9 cellular contexts compared by ENCODE assay signal in genomic region chr11:35945137-35945518, GRCh38. TPM values are rescaled to one million over a fixed set of nuclear protein-coding genes. Genes with fewer than 3 reads are reported as not detected.
A peak's percentile ranks its signal among the peaks of the same experiment; 100 is the strongest.
DNase-seq lines count a peak whose midpoint lies in the region; ATAC-seq, FAIRE-seq and TF ChIP-seq lines count a peak whose summit lies in the region.
"Had no signal": no experiment of that assay in that cellular context is flagged by ENCODE, and none has a peak within 500 bp of the region (broad histone marks: within the 10 kb centered on the region; RNA-seq: fewer than 3 reads in every experiment).

No MANE protein-coding gene starts in this region.

- ATAC-seq in PC-3 (no peak), HG03045 (IDR thresholded peaks at IDR 0.05; ENCODE audit: unreplicated experiment) (no peak), GM21786 (IDR thresholded peaks at IDR 0.05; ENCODE audit: unreplicated experiment) (no peak)

- no peak overlapping the region for H4K5ac ChIP-seq in H1 (ENCODE audit: insufficient read length, low read depth, low read length)

- H3K9ac ChIP-seq in PC-3 (ENCODE audit: low read length) (peak overlapping the region; percentile 76), H1 (replicated peaks in 1 of 4; ENCODE audit: extremely low read depth in 1 of 4, low read depth in 3 of 4, low read length in 3 of 4) (no peak overlapping the region), trophoblast cell (ENCODE audit: low read length) (no peak overlapping the region)

- H2AK5ac ChIP-seq in H1 (ENCODE audit: low read depth, low read length): no peak overlapping the region
- H2AK5ac ChIP-seq in trophoblast cell (ENCODE audit: low read length): no peak overlapping the region

- no peak overlapping the region for H3K27ac Mint-ChIP-seq in CD8-positive, alpha-beta memory T cell

- no peaks in the 10 kb centered on the region for H3K36me3 Mint-ChIP-seq in CD8-positive, alpha-beta memory T cell

- H4K8ac ChIP-seq in H1 (ENCODE audit: extremely low read depth, insufficient read depth, low read length): no peak overlapping the region
- no peak overlapping the region for H4K8ac ChIP-seq in trophoblast cell (ENCODE audit: low read depth, low read length)

- no peaks in the 10 kb centered on the region for H3K9me3 ChIP-seq in CD8-positive, alpha-beta memory T cell (ENCODE audit: low read length)
- no peaks in the 10 kb centered on the region for H3K9me3 ChIP-seq in PC-3 (ENCODE audit: low read length)
- H3K9me3 ChIP-seq in H1 (ENCODE audit: insufficient read depth in 2 of 2, low read depth in 1 of 2, low read length in 1 of 2): no peaks in the 10 kb centered on the region
- no peaks in the 10 kb centered on the region for H3K9me3 ChIP-seq in trophoblast cell (ENCODE audit: insufficient read depth, low read depth, low read length)
- H3K9me3 ChIP-seq: testis had no signal

- BruUV-seq in PC-3 (replicated peaks; lab: Mats Ljungman, UMichigan): no TSS peak

- TF ChIP-seq CTCF in PC-3 (conservative IDR thresholded peaks at IDR 0.05; ENCODE audit: low read depth, low read length) (no peak), H1 (IDR thresholded peaks at IDR 0.05; ENCODE audit: control extremely low read depth in 1 of 3, insufficient read depth in 1 of 3, low read depth in 1 of 3, low read length in 3 of 3) (no peak)

- H3K4me2 ChIP-seq in PC-3 (ENCODE audit: low read length) (peak overlapping the region; percentile 100), H1 (ENCODE audit: insufficient read depth in 1 of 2, low read depth in 2 of 2, low read length in 2 of 2) (peak overlapping the region; percentile 75 to 98), trophoblast cell (ENCODE audit: low read length) (peak overlapping the region; percentile 73)

- TF ChIP-seq POLR2A in H1 (IDR thresholded peaks at IDR 0.05; ENCODE audit: control extremely low read depth in 1 of 2, low read depth in 2 of 2, low read length in 2 of 2): no peak

- H4K91ac ChIP-seq in H1 (replicated peaks; ENCODE audit: insufficient read length, low read length) (no peak overlapping the region), trophoblast cell (ENCODE audit: low read depth, low read length) (no peak overlapping the region)

- peaks cover 23% of the 10 kb centered on the region for H3K79me1 ChIP-seq in H1 (ENCODE audit: low read depth, low read length)
- peaks cover 8% of the 10 kb centered on the region for H3K79me1 ChIP-seq in trophoblast cell (ENCODE audit: low read length)

- H3K79me2 ChIP-seq in PC-3 (ENCODE audit: low read length): peaks cover 58% of the 10 kb centered on the region
- H3K79me2 ChIP-seq in H1 (ENCODE audit: control insufficient read depth in 1 of 2, insufficient read depth in 2 of 2, low read length in 2 of 2): peaks cover 20 to 58% of the 10 kb centered on the region in 2 experiments
- H3K79me2 ChIP-seq in trophoblast cell (ENCODE audit: control insufficient read depth, insufficient read depth, low read length, poor library complexity): peaks cover 8% of the 10 kb centered on the region

- H3K18ac ChIP-seq in H1 (ENCODE audit: extremely low read depth, low read length): no peak overlapping the region
- H3K18ac ChIP-seq in trophoblast cell (ENCODE audit: low read length): peak overlapping the region; percentile 87

- no peak overlapping the region for H2BK20ac ChIP-seq in H1 (ENCODE audit: low read length)

- H2BK15ac ChIP-seq in H1 (ENCODE audit: low read length): 0 out of 2 replicates have a peak overlapping the region, but pooled peaks have one; percentile 33

- no peak overlapping the region for H2BK5ac ChIP-seq in H1 (ENCODE audit: low read depth, low read length)
- H2BK5ac ChIP-seq in trophoblast cell (ENCODE audit: low read depth, low read length, poor library complexity): no peak overlapping the region

- no peak overlapping the region for H3K14ac ChIP-seq in H1 (ENCODE audit: insufficient read length)
- H3K14ac ChIP-seq in trophoblast cell (ENCODE audit: low read length): no peak overlapping the region

- no peak for TF ChIP-seq RAD21 in H1 (IDR thresholded peaks at IDR 0.05 in 1 of 2, conservative IDR thresholded peaks at IDR 0.05 in 1 of 2; ENCODE audit: low read depth in 2 of 2, low read length in 2 of 2)

- no peak overlapping the region for H3K56ac ChIP-seq in H1 (replicated peaks; ENCODE audit: insufficient read length, low read depth, low read length)

- no peaks in the 10 kb centered on the region for H3K27me3 ChIP-seq in CD8-positive, alpha-beta memory T cell (ENCODE audit: insufficient read depth, low read length, poor library complexity, severe bottlenecking)
- no peaks in the 10 kb centered on the region for H3K27me3 ChIP-seq in PC-3 (ENCODE audit: low read length)
- H3K27me3 ChIP-seq in H1 (replicated peaks in 1 of 4; ENCODE audit: control insufficient read depth in 3 of 4, extremely low read depth in 1 of 4, insufficient read depth in 3 of 4, low read length in 3 of 4): peaks cover 0 to 5% (median 2%) of the 10 kb centered on the region in 4 experiments; a peak in 4 of 7 replicates
- H3K27me3 ChIP-seq in trophoblast cell (ENCODE audit: insufficient read depth, low read length): no peaks in the 10 kb centered on the region
- H3K27me3 ChIP-seq: testis had no signal

- no peaks in the 10 kb centered on the region for H3K9me2 ChIP-seq in PC-3 (replicated peaks; ENCODE audit: low read length)

- H3K27me3 Mint-ChIP-seq in CD8-positive, alpha-beta memory T cell: peaks cover 31 to 65% of the 10 kb centered on the region in 2 donors

- H3K23ac ChIP-seq in H1 (ENCODE audit: insufficient read length) (no peak overlapping the region), trophoblast cell (ENCODE audit: low read length) (no peak overlapping the region)

- H2BK120ac ChIP-seq in H1 (replicated peaks; ENCODE audit: low read depth, low read length) (no peak overlapping the region), trophoblast cell (ENCODE audit: insufficient read depth, low read length, poor library complexity) (no peak overlapping the region)

- H3K27ac ChIP-seq in CD8-positive, alpha-beta memory T cell (ENCODE audit: low read depth, low read length): no peak overlapping the region
- no peak overlapping the region for H3K27ac ChIP-seq in PC-3 (ENCODE audit: low read length)
- no peak overlapping the region for H3K27ac ChIP-seq in H1 (ENCODE audit: low read depth, low read length)
- no peak overlapping the region for H3K27ac ChIP-seq in trophoblast cell (ENCODE audit: low read depth, low read length)

- H3K23me2 ChIP-seq in H1 (ENCODE audit: low read depth, low read length): peaks cover 12% of the 10 kb centered on the region

- no peak for FAIRE-seq in H1 (lab: Jason Lieb, UNC)

- intact Hi-C loops in PC-3 (cut with micrococcal nuclease): no loop called here

- no peak for TF ChIP-seq EP300 in H1 (IDR thresholded peaks at IDR 0.05; ENCODE audit: borderline replicate concordance in 1 of 2, low read depth in 2 of 2, low read length in 2 of 2)

- no peak overlapping the region for H3K4ac ChIP-seq in H1 (replicated peaks; ENCODE audit: insufficient read length, low read depth, low read length)
- H3K4ac ChIP-seq in trophoblast cell (ENCODE audit: low read depth, low read length): no peak overlapping the region

- DNase-seq in CD8-positive, alpha-beta memory T cell: no peak
- DNase-seq in PC-3: no peak
- DNase-seq in H1 (ENCODE audit: low read depth in 1 of 2, low spot score in 2 of 2): no peak
- DNase-seq in trophoblast cell: no peak
- no peak for DNase-seq in COR-L47 (lab: John Stamatoyannopoulos, UW)
- no peak for DNase-seq in DMS79 treated with DMSO at 0.1 percent for 48 hours (lab: John Stamatoyannopoulos, UW)
- DNase-seq: testis had no signal

- POLR2A ChIA-PET in CD8-positive, alpha-beta memory T cell (lab: Charles Lee): no interaction called here
- POLR2A ChIA-PET in PC-3 (lab: Charles Lee; ENCODE audit: unreplicated experiment): interaction anchor here (0.7 kb wide), 1 partner anchor 352 kb away, joined by 3 read pairs; no protein-coding TSS in a partner anchor
- POLR2A ChIA-PET in H1 (lab: Charles Lee; ENCODE audit: partially characterized antibody): interaction anchor here (0.8 to 1.7 kb wide), 13 partner anchors 8 to 327 kb away, joined by 3 to 6 read pairs (median 4); partner anchors contain the start of gene FJX1

- H3K4me3 ChIP-seq in CD8-positive, alpha-beta memory T cell (ENCODE audit: low read length): no peak overlapping the region
- H3K4me3 ChIP-seq in PC-3 (ENCODE audit: low read length): peak overlapping the region; percentile 93
- peak overlapping the region; percentile 50 to 85 (median 66); a peak in 7 of 8 replicates for H3K4me3 ChIP-seq in H1 (ENCODE audit: extremely low read depth in 1 of 4, insufficient read depth in 2 of 4, low read depth in 3 of 4, low read length in 4 of 4)
- no peak overlapping the region for H3K4me3 ChIP-seq in trophoblast cell (ENCODE audit: low read depth, low read length)

- no peak overlapping the region for H2BK12ac ChIP-seq in H1 (ENCODE audit: low read depth, low read length)
- no peak overlapping the region for H2BK12ac ChIP-seq in trophoblast cell (ENCODE audit: low read length)

- H4K20me1 ChIP-seq in PC-3 (ENCODE audit: low read length) (peaks cover 5% of the 10 kb centered on the region; the same call in 1 of the 2 replicates), H1 (replicated peaks in 1 of 2; ENCODE audit: control insufficient read depth in 1 of 2, insufficient read depth in 2 of 2, low read length in 2 of 2) (peaks cover 11 to 32% of the 10 kb centered on the region in 2 experiments)

- H3K36me3 ChIP-seq in CD8-positive, alpha-beta memory T cell (ENCODE audit: insufficient read depth, low read length): no peaks in the 10 kb centered on the region
- H3K36me3 ChIP-seq in PC-3 (ENCODE audit: low read depth, low read length): no peaks in the 10 kb centered on the region
- no peaks in the 10 kb centered on the region for H3K36me3 ChIP-seq in H1 (ENCODE audit: control insufficient read depth in 2 of 4, insufficient read depth in 4 of 4, low read length in 3 of 4)
- no peaks in the 10 kb centered on the region for H3K36me3 ChIP-seq in trophoblast cell (ENCODE audit: control insufficient read depth in 1 of 2, insufficient read depth in 2 of 2, low read length in 2 of 2)

- H2AFZ ChIP-seq in PC-3 (ENCODE audit: low read length) (no peak overlapping the region), H1 (ENCODE audit: low read length) (no peak overlapping the region), trophoblast cell (ENCODE audit: insufficient read depth, low read length, poor library complexity) (no peak overlapping the region)

- peaks cover 0 to 3% (median 0%) of the 10 kb centered on the region in 5 donors for H3K9me3 Mint-ChIP-seq in CD8-positive, alpha-beta memory T cell

- CTCF ChIA-PET in CD8-positive, alpha-beta memory T cell (lab: Charles Lee): no interaction called here
- CTCF ChIA-PET in PC-3 (lab: Charles Lee) (interaction anchor here (1.8 kb wide), 1 partner anchor 123 kb away, joined by 8 read pairs; no protein-coding TSS in a partner anchor), H1 (lab: Charles Lee; ENCODE audit: partially characterized antibody) (interaction anchor here (1.0 to 1.3 kb wide), 2 partner anchors 97 to 123 kb away, joined by 3 to 5 read pairs; no protein-coding TSS in a partner anchor)

- H3F3A ChIP-seq in PC-3 (ENCODE audit: low read length, unreplicated experiment): peaks cover 3% of the 10 kb centered on the region

- H3K4me1 Mint-ChIP-seq in CD8-positive, alpha-beta memory T cell: peaks cover 11 to 18% (median 11%) of the 10 kb centered on the region in 3 donors

- no peaks in the 10 kb centered on the region for H3K4me1 ChIP-seq in CD8-positive, alpha-beta memory T cell (ENCODE audit: insufficient read depth, low read length)
- H3K4me1 ChIP-seq in PC-3 (ENCODE audit: insufficient read depth, low read length) (peaks cover 48% of the 10 kb centered on the region), H1 (replicated peaks in 1 of 4; ENCODE audit: control insufficient read depth in 3 of 4, insufficient read depth in 4 of 4, low read length in 3 of 4) (peaks cover 7 to 32% (median 15%) of the 10 kb centered on the region in 4 experiments; a peak in 6 of 7 replicates), trophoblast cell (ENCODE audit: control insufficient read depth in 1 of 2, insufficient read depth in 2 of 2, low read length in 2 of 2) (peaks cover 7 to 10% of the 10 kb centered on the region in 2 experiments)

- H3K4me3 Mint-ChIP-seq in CD8-positive, alpha-beta memory T cell: peak overlapping the region; percentile 46 to 86 (median 72)

- 81% methylated on average over 2 of the region's 2 CpGs; no CpG with 5 or more reads in 1 of the 2 experiments for WGBS in H1 (ENCODE audit: extremely low coverage in 1 of 2, insufficient coverage in 1 of 2, insufficient read length in 1 of 2, insufficient replicate concordance in 2 of 2, low coverage in 1 of 2, low lambda C conversion rate in 2 of 2, missing lambda C conversion rate in 1 of 2), 2 experiments
- no CpG with 5 or more reads among the region's 2 CpGs for WGBS in trophoblast cell (ENCODE audit: extremely low coverage, insufficient coverage, insufficient read length)

- no peak overlapping the region for H4K12ac ChIP-seq in trophoblast cell (ENCODE audit: low read depth, low read length)

RNA-seq across cellular contexts. Expression of gene LDLRAD3, which starts 1.3 kb away (rescaled TPM):
- total RNA-seq in CD8-positive, alpha-beta memory T cell: under 1 TPM; 0.09 to 0.44 TPM
- not detected for polyA plus RNA-seq in CD8-positive, alpha-beta memory T cell
- total RNA-seq in PC-3 (2014; rRNA removed): 15.3 and 15.6 TPM in 2 replicates
- 18.6 and 22.6 TPM in 2 replicates for total RNA-seq in H1 (2021; fragmentation: NEBNext Ultra II Directional; extraction: Animal tissue kit (Norgen Biotek cat#: 25700))
- polyA plus RNA-seq in H1 (2011; rRNA removed): 22.8 and 22.9 TPM in 2 replicates
- polyA plus RNA-seq in H1 (2011; cell fraction: cytosol; rRNA removed): 14.7 TPM
- polyA plus RNA-seq in H1 (2011; cell fraction: nucleus; rRNA removed): 16.2 TPM
- polyA plus RNA-seq in H1 (2012, experiment 1 of 2): 12.7 to 13.6 TPM (median 13.0 TPM) in 4 replicates
- 8.1 TPM for polyA plus RNA-seq in H1 (2012, experiment 2 of 2)
- 18.0 TPM for polyA plus RNA-seq in H1 (2013, experiment 1 of 2)
- polyA plus RNA-seq in H1 (2013, experiment 2 of 2): 23.4 TPM
- 23.1 and 31.5 TPM in 2 replicates for polyA minus RNA-seq in H1 (2011; rRNA and poly(A)+ RNA removed)
- polyA minus RNA-seq in H1 (2011; cell fraction: cytosol; rRNA and poly(A)+ RNA removed): 26.1 TPM
- 26.4 TPM for polyA minus RNA-seq in H1 (2011; cell fraction: nucleus; rRNA and poly(A)+ RNA removed)
- polyA plus RNA-seq in trophoblast cell (2013): 12.0 and 12.4 TPM in 2 replicates

Comparison
In these comparisons a context has a peak if more than half of its experiments do, and no peak if none do; other contexts are left out.
1. H3K4me3 ChIP-seq: peak in PC-3 (single experiment) and H1 (4 of 4); none in CD8-positive, alpha-beta memory T cell (single experiment) and trophoblast cell (single experiment).
2. RNA of gene LDLRAD3, which starts 1.3 kb away (total RNA-seq): 18.6 to 22.6 TPM in H1 and 15.3 to 15.6 TPM in PC-3; 0.09 to 0.44 TPM in CD8-positive, alpha-beta memory T cell; every median in the first group is over 10 times any median in the second.
3. Peak in every context shown above with its lines, with median percentiles within 50 percentile points of each other: H3K4me2 ChIP-seq.